In the genomic region with DNA sequence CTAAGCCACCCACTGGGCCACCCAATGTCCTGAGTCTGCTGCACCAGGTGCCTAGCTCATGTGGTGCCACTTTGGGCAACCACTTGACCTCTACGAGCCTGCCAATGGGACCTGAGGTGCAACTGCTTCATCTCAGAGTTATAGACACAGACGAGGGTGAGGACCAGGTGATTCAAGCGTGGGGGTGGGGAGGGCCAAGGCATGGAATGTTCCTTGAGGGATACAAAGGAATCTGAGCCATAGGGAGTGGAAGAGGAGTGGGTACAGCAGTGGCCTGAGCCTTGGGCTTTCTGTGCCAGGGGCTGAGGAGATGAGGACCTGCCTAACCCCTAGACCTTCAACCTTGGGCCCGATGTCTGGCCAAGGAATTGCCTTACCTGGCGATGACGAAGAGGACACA, we compare ENCODE assay signal across 17 cellular contexts.
DNase-seq lines count a peak whose midpoint lies in the region; ATAC-seq and TF ChIP-seq lines count a peak whose summit lies in the region.
"Had no signal": no experiment of that assay in that cellular context is flagged by ENCODE, and none has a peak within 500 bp of the region (broad histone marks: within the 10 kb centered on the region; RNA-seq: fewer than 3 reads in every experiment).

No MANE protein-coding gene starts in this region.

- H3K4me3 Mint-ChIP-seq in chondrocyte (ENCODE audit: unreplicated experiment) (no peak overlapping the region), neural crest cell (no peak overlapping the region)
- H3K4me3 Mint-ChIP-seq: CD14-positive monocyte; CD4-positive, alpha-beta memory T cell had no signal

- no peaks in the 10 kb centered on the region for H4K20me1 ChIP-seq in BLaER1

- no peaks in the 10 kb centered on the region for H3K36me3 Mint-ChIP-seq in chondrocyte (ENCODE audit: low read depth)
- no peaks in the 10 kb centered on the region for H3K36me3 Mint-ChIP-seq in neural crest cell (ENCODE audit: low read depth)
- H3K36me3 Mint-ChIP-seq: CD14-positive monocyte; CD4-positive, alpha-beta memory T cell had no signal

- no peak for TF ChIP-seq CTCF in chondrocyte (IDR thresholded peaks at IDR 0.05)
- TF ChIP-seq CTCF in neural crest cell (conservative IDR thresholded peaks at IDR 0.05) = no peak

- H3K79me1 ChIP-seq in trophoblast cell (ENCODE audit: low read length) = no peaks in the 10 kb centered on the region

- H3K4me1 Mint-ChIP-seq in chondrocyte (ENCODE audit: low read depth) = peaks cover 6% of the 10 kb centered on the region
- peaks cover 35% of the 10 kb centered on the region for H3K4me1 Mint-ChIP-seq in neural crest cell
- H3K4me1 Mint-ChIP-seq: CD4-positive, alpha-beta memory T cell had no signal

- H3K27me3 ChIP-seq in BLaER1 = no peaks in the 10 kb centered on the region
- no peaks in the 10 kb centered on the region for H3K27me3 ChIP-seq in trophoblast cell (ENCODE audit: insufficient read depth, low read length)

- H3K27me3 Mint-ChIP-seq in chondrocyte (ENCODE audit: low read depth) (peaks cover 16% of the 10 kb centered on the region), neural crest cell (ENCODE audit: low read depth) (no peaks in the 10 kb centered on the region)

- ATAC-seq in GM21526 (IDR thresholded peaks at IDR 0.05; ENCODE audit: low FRiP score, unreplicated experiment) = no peak
- ATAC-seq: A549 had no signal

- H3K14ac ChIP-seq in trophoblast cell (ENCODE audit: low read length) = no peak overlapping the region

- H4K8ac ChIP-seq in trophoblast cell (ENCODE audit: low read depth, low read length) = no peak overlapping the region

- H3K36me3 ChIP-seq in BLaER1 (no peaks in the 10 kb centered on the region), trophoblast cell (ENCODE audit: control insufficient read depth in 1 of 2, insufficient read depth in 2 of 2, low read length in 2 of 2) (no peaks in the 10 kb centered on the region)

- H3K79me2 ChIP-seq in trophoblast cell (ENCODE audit: control insufficient read depth, insufficient read depth, low read length, poor library complexity) = no peaks in the 10 kb centered on the region

- H2AK5ac ChIP-seq in trophoblast cell (ENCODE audit: low read length) = no peak overlapping the region

- H3K4me2 ChIP-seq in BLaER1 = peak overlapping the region; percentile 57; the same call in 1 of the 2 replicates
- H3K4me2 ChIP-seq in trophoblast cell (ENCODE audit: low read length) = no peak overlapping the region
- H3K4me2 ChIP-seq: A549 had no signal

- no peak overlapping the region for H3K27ac Mint-ChIP-seq in chondrocyte (ENCODE audit: unreplicated experiment)
- peak overlapping the region; percentile 87 for H3K27ac Mint-ChIP-seq in neural crest cell (ENCODE audit: unreplicated experiment)
- H3K27ac Mint-ChIP-seq: CD14-positive monocyte; CD4-positive, alpha-beta memory T cell had no signal

- H3K4me3 ChIP-seq in BLaER1 = no peak overlapping the region
- H3K4me3 ChIP-seq in trophoblast cell (ENCODE audit: low read depth, low read length) = peak overlapping the region; percentile 16
- H3K4me3 ChIP-seq: A549 had no signal

- H3K4ac ChIP-seq in trophoblast cell (ENCODE audit: low read depth, low read length) = no peak overlapping the region

- H3K9ac ChIP-seq in BLaER1 (no peak overlapping the region), trophoblast cell (ENCODE audit: low read length) (no peak overlapping the region)

- no peak overlapping the region for H4K91ac ChIP-seq in trophoblast cell (ENCODE audit: low read depth, low read length)

- no peak overlapping the region for H2AFZ ChIP-seq in trophoblast cell (ENCODE audit: insufficient read depth, low read length, poor library complexity)

- peaks cover 31% of the 10 kb centered on the region for H3K4me1 ChIP-seq in BLaER1
- peaks cover 0 to 2% of the 10 kb centered on the region in 2 experiments for H3K4me1 ChIP-seq in trophoblast cell (ENCODE audit: control insufficient read depth in 1 of 2, insufficient read depth in 2 of 2, low read length in 2 of 2)
- H3K4me1 ChIP-seq: A549 had no signal

- H2BK12ac ChIP-seq in trophoblast cell (ENCODE audit: low read length) = no peak overlapping the region

- H3K9me3 ChIP-seq in BLaER1 = no peaks in the 10 kb centered on the region
- H3K9me3 ChIP-seq in trophoblast cell (ENCODE audit: insufficient read depth, low read depth, low read length) = peaks cover 1% of the 10 kb centered on the region
- H3K9me3 ChIP-seq: A549 had no signal

- no peak overlapping the region for H2BK5ac ChIP-seq in trophoblast cell (ENCODE audit: low read depth, low read length, poor library complexity)

- no peak overlapping the region for H2BK120ac ChIP-seq in trophoblast cell (ENCODE audit: insufficient read depth, low read length, poor library complexity)

- H3K23ac ChIP-seq in trophoblast cell (ENCODE audit: low read length) = no peak overlapping the region

- H4K12ac ChIP-seq in trophoblast cell (ENCODE audit: low read depth, low read length) = no peak overlapping the region

- H3K27ac ChIP-seq in BLaER1 (no peak overlapping the region), trophoblast cell (ENCODE audit: low read depth, low read length) (no peak overlapping the region)
- H3K27ac ChIP-seq: 22Rv1, A549 had no signal

- peak; percentile 61 for DNase-seq in chondrocyte (ENCODE audit: low spot score)
- no peak for DNase-seq in neural crest cell (ENCODE audit: low read depth, low spot score)
- no peak for DNase-seq in trophoblast cell
- no peak for DNase-seq in NCI-H146 (lab: John Stamatoyannopoulos, UW)
- no peak for DNase-seq in midbrain (lab: John Stamatoyannopoulos, UW)
- DNase-seq: AML-193; CD4-positive, alpha-beta memory T cell; DMS153; DMS79; GDM1; HCEC 1CT; IMR-90 had no signal

- H3K9me3 Mint-ChIP-seq in chondrocyte (ENCODE audit: low read depth) = no peaks in the 10 kb centered on the region
- H3K9me3 Mint-ChIP-seq in neural crest cell = no peaks in the 10 kb centered on the region
- H3K9me3 Mint-ChIP-seq: CD4-positive, alpha-beta memory T cell had no signal

- H3K18ac ChIP-seq in trophoblast cell (ENCODE audit: low read length) = no peak overlapping the region

- WGBS in trophoblast cell (ENCODE audit: extremely low coverage, insufficient coverage, insufficient read length) = no CpG with 5 or more reads among the region's 6 CpGs
